21 cellular contexts compared by ENCODE assay signal in the genomic region with DNA sequence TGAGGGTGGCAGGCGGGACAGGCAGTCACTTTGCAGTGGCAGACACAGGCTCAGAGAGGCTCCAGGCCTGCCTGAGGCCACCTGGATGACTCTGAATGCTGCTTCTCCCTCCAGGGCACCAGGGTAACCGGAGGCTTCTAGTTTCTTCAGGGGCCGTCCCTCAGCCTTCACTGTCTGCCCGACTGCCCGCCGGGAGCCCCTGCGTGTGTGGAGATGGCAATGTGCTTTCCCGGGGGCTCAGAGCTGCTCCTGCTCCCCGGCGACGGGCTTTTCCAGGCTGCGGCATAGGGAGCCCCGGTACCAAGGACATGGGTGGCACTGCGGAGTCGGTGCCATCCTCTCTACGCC. TPM values are rescaled to one million over a fixed set of nuclear protein-coding genes. Genes with fewer than 3 reads are reported as not detected.
DNase-seq lines count a peak whose midpoint lies in the region; ATAC-seq, FAIRE-seq and TF ChIP-seq lines count a peak whose summit lies in the region.
"Had no signal": no experiment of that assay in that cellular context is flagged by ENCODE, and none has a peak within 500 bp of the region (broad histone marks: within the 10 kb centered on the region; RNA-seq: fewer than 3 reads in every experiment).

No MANE protein-coding gene starts in this region.

- no peak overlapping the region for H3K27ac ChIP-seq in endothelial cell of umbilical vein (ENCODE audit: insufficient read depth, low read depth, low read length)
- H3K27ac ChIP-seq: ascending aorta, upper lobe of right lung had no signal

- H3K4me3 ChIP-seq in NT2/D1 (ENCODE audit: insufficient read length, low read depth), result no peak overlapping the region
- H3K4me3 ChIP-seq in endothelial cell of umbilical vein (replicated peaks in 1 of 3; ENCODE audit: insufficient read depth in 1 of 3, low read depth in 1 of 3, low read length in 3 of 3), result no peak overlapping the region
- peak overlapping the region; percentile 45 for H3K4me3 ChIP-seq in skeletal muscle satellite cell (ENCODE audit: low read length)
- H3K4me3 ChIP-seq: upper lobe of right lung had no signal

- TF ChIP-seq CTCF in endothelial cell of umbilical vein (IDR thresholded peaks at IDR 0.05; ENCODE audit: extremely low read depth in 1 of 2, insufficient read depth in 1 of 2, low read depth in 1 of 2, low read length in 2 of 2), result no peak

- peak; percentile 16 for ATAC-seq in GM21529 (IDR thresholded peaks at IDR 0.05; ENCODE audit: unreplicated experiment)
- no peak for ATAC-seq in GM18867 (IDR thresholded peaks at IDR 0.05; ENCODE audit: unreplicated experiment)

- BruUV-seq in endothelial cell of umbilical vein (replicated peaks; lab: Mats Ljungman, UMichigan), result no TSS peak

- H3K27me3 ChIP-seq in NT2/D1 (ENCODE audit: insufficient read depth, insufficient read length) (peaks cover 5% of the 10 kb centered on the region), endothelial cell of umbilical vein (ENCODE audit: control insufficient read depth in 2 of 2, insufficient read depth in 2 of 2, low read length in 2 of 2) (no peaks in the 10 kb centered on the region), skeletal muscle satellite cell (ENCODE audit: control insufficient read depth, insufficient read depth, low read length) (peaks cover 8% of the 10 kb centered on the region)
- H3K27me3 ChIP-seq: ascending aorta, upper lobe of right lung had no signal

- intact Hi-C loops in endothelial cell of umbilical vein (cut with micrococcal nuclease), result loop anchor here (1.0 kb wide), 1 partner anchor 242 kb away; no protein-coding TSS in a partner anchor

- POLR2A ChIA-PET in endothelial cell of umbilical vein (lab: Charles Lee), result no interaction called here

- TF ChIP-seq POLR2A in endothelial cell of umbilical vein (IDR thresholded peaks at IDR 0.05; ENCODE audit: low read depth, low read length), result no peak

- no peak for FAIRE-seq in endothelial cell of umbilical vein (lab: Jason Lieb, UNC)
- no peak for FAIRE-seq in urothelium cell line (lab: Jason Lieb, UNC)
- FAIRE-seq: D721Med had no signal

- H3K9ac ChIP-seq in NT2/D1 (ENCODE audit: insufficient read length, low read depth) (peak overlapping the region; percentile 63), endothelial cell of umbilical vein (replicated peaks; ENCODE audit: extremely low read depth, insufficient read depth, low read length) (no peak overlapping the region), skeletal muscle satellite cell (ENCODE audit: low read depth, low read length) (no peak overlapping the region)

- peaks cover 46% of the 10 kb centered on the region for H3K4me1 ChIP-seq in NT2/D1 (ENCODE audit: insufficient read depth, insufficient read length)
- H3K4me1 ChIP-seq in endothelial cell of umbilical vein (ENCODE audit: control insufficient read depth, extremely low read depth, insufficient read depth, low read length), result peaks cover 26% of the 10 kb centered on the region
- peaks cover 48% of the 10 kb centered on the region for H3K4me1 ChIP-seq in skeletal muscle satellite cell (ENCODE audit: control insufficient read depth, insufficient read depth, low read length)

- H3K9me3 ChIP-seq in NT2/D1 (ENCODE audit: insufficient read depth, low read length) (0 out of 2 replicates have a peak, but pooled peaks cover 5% of the 10 kb centered on the region), endothelial cell of umbilical vein (replicated peaks; ENCODE audit: control insufficient read depth, insufficient read depth, low read length) (no peaks in the 10 kb centered on the region), skeletal muscle satellite cell (replicated peaks; ENCODE audit: low read length) (no peaks in the 10 kb centered on the region)
- H3K9me3 ChIP-seq: ascending aorta, upper lobe of right lung had no signal

- H4K20me1 ChIP-seq in endothelial cell of umbilical vein (replicated peaks; ENCODE audit: control insufficient read depth, extremely low read depth, insufficient read depth, low read length), result no peaks in the 10 kb centered on the region

- CTCF ChIA-PET in endothelial cell of umbilical vein (lab: Charles Lee), result no interaction called here

- H3K79me2 ChIP-seq in endothelial cell of umbilical vein (ENCODE audit: control insufficient read depth, insufficient read depth, low read length), result no peaks in the 10 kb centered on the region

- no peak overlapping the region for H3K4me2 ChIP-seq in endothelial cell of umbilical vein (ENCODE audit: insufficient read depth, low read length)
- peak overlapping the region; percentile 76 for H3K4me2 ChIP-seq in skeletal muscle satellite cell (ENCODE audit: low read length)

- H3K36me3 ChIP-seq in NT2/D1 (ENCODE audit: insufficient read depth, insufficient read length, low read length) (no peaks in the 10 kb centered on the region), endothelial cell of umbilical vein (ENCODE audit: control insufficient read depth in 2 of 2, extremely low read depth in 1 of 2, insufficient read depth in 2 of 2, low read length in 2 of 2) (no peaks in the 10 kb centered on the region), skeletal muscle satellite cell (ENCODE audit: insufficient read depth, low read length) (no peaks in the 10 kb centered on the region)
- H3K36me3 ChIP-seq: ascending aorta, upper lobe of right lung had no signal

- H3K9me1 ChIP-seq in endothelial cell of umbilical vein (replicated peaks; ENCODE audit: control insufficient read depth, extremely low read depth, insufficient read depth, low read length), result no peaks in the 10 kb centered on the region

- dilution Hi-C loops in endothelial cell of umbilical vein (cut with MboI; ENCODE audit: extremely low pct_ligation_motif_present, low sequenced_read_pairs), result no loop called here

- no peak for DNase-seq in NT2/D1 (ENCODE audit: low read depth, low spot score)
- no peak for DNase-seq in endothelial cell of umbilical vein (ENCODE audit: low read depth, low spot score)
- no peak for DNase-seq in urothelium cell line (ENCODE audit: low spot score)
- DNase-seq in NAMALWA (ENCODE audit: low spot score), result no peak
- DNase-seq in NCI-H69 (lab: John Stamatoyannopoulos, UW), result no peak
- DNase-seq: activated naive CD4-positive, alpha-beta T cell treated with anti-CD3 and anti-CD28 coated beads, Interleukin-2, amount 50 U/mL, for 16 hours; effector memory CD4-positive, alpha-beta T cell; NCI-H1105 treated with DMSO at 0.1 percent for 48 hours; NK-92 treated with Interleukin-12 subunit alpha and Interleukin-12 subunit beta, amount 100 ng/mL, for 24 hours; RPMI8226; upper lobe of right lung had no signal

- H2AFZ ChIP-seq in endothelial cell of umbilical vein (ENCODE audit: low read depth, low read length), result peak overlapping the region; percentile 3

TF ChIP-seq in endothelial cell of umbilical vein, 7 proteins besides CTCF, POLR2A, EP300 and RAD21:
- TF ChIP-seq POLR2AphosphoS5 (IDR thresholded peaks at IDR 0.05; ENCODE audit: insufficient read depth, low read depth, low read length), result no peak

RNA-seq across cellular contexts. Expression of gene CBFA2T3, which starts 51.5 kb away (rescaled TPM):
- total RNA-seq in endothelial cell of umbilical vein, result not detected in 2 replicates
- polyA plus RNA-seq in endothelial cell of umbilical vein, result not detected in 2 replicates
- not detected in 2 replicates for polyA plus RNA-seq in endothelial cell of umbilical vein (2011; cell fraction: cytosol; rRNA removed)
- polyA plus RNA-seq in endothelial cell of umbilical vein (2011; cell fraction: nucleus; rRNA removed), result not detected in 2 replicates
- not detected in 2 replicates for polyA plus RNA-seq in endothelial cell of umbilical vein (2012)
- polyA minus RNA-seq in endothelial cell of umbilical vein, result 0.07 and 0.42 TPM in 2 replicates
- not detected for polyA minus RNA-seq in endothelial cell of umbilical vein (2011; cell fraction: cytosol; rRNA and poly(A)+ RNA removed)
- polyA minus RNA-seq in endothelial cell of umbilical vein (2011; cell fraction: nucleus; rRNA and poly(A)+ RNA removed), result not detected in 2 replicates
- total RNA-seq in skeletal muscle satellite cell (2012; rRNA removed), result 0.22 TPM in 1 of 2 replicates, not detected in the other
- total RNA-seq: activated CD8-positive, alpha-beta memory T cell treated with anti-CD3 and anti-CD28 coated beads for 36 hours; HT1080; NCI-H460; pulmonary artery endothelial cell had no signal

RNA-seq across cellular contexts. Expression of gene PABPN1L, which starts 59.1 kb away (rescaled TPM):
- total RNA-seq in endothelial cell of umbilical vein, result not detected in 2 replicates
- polyA plus RNA-seq in endothelial cell of umbilical vein, result not detected in 2 replicates
- polyA plus RNA-seq in endothelial cell of umbilical vein (2011; cell fraction: cytosol; rRNA removed), result not detected in 2 replicates
- not detected in 2 replicates for polyA plus RNA-seq in endothelial cell of umbilical vein (2011; cell fraction: nucleus; rRNA removed)
- polyA plus RNA-seq in endothelial cell of umbilical vein (2012), result not detected in 2 replicates
- not detected in 2 replicates for polyA minus RNA-seq in endothelial cell of umbilical vein
- not detected for polyA minus RNA-seq in endothelial cell of umbilical vein (2011; cell fraction: cytosol; rRNA and poly(A)+ RNA removed)
- not detected in 2 replicates for polyA minus RNA-seq in endothelial cell of umbilical vein (2011; cell fraction: nucleus; rRNA and poly(A)+ RNA removed)
- total RNA-seq in skeletal muscle satellite cell (2012; rRNA removed), result not detected in 2 replicates
- total RNA-seq: activated CD8-positive, alpha-beta memory T cell treated with anti-CD3 and anti-CD28 coated beads for 36 hours; ascending aorta; cerebellum; HT1080; NCI-H460; pulmonary artery endothelial cell; upper lobe of right lung had no signal
